ENCODE assay signal across 16 cellular contexts in the genomic region with DNA sequence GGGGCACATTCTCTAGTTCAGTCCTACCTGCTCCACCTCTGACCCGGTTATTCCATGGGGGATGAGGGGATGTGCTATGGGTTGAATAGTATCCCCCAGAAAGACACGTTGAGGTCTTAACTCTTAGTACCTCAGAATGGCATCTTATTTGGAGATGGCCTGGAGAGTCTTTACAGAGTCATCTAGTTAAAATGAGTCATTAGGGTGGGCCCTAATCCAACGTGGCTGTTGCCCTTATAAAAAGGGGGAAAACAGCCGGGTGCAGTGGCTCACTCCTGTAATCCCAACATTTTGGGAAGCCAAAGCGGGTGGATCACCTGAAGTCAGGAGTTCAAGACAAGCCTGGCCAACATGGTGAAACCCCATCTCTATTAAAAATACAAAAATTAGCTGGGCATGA. TPM values are rescaled to one million over a fixed set of nuclear protein-coding genes. Genes with fewer than 3 reads are reported as not detected.
"Had no signal": no experiment of that assay in that cellular context is flagged by ENCODE, and none has a peak within 500 bp of the region (broad histone marks: within the 10 kb centered on the region; RNA-seq: fewer than 3 reads in every experiment).

No MANE protein-coding gene starts in this region.

- H3K27ac ChIP-seq: tibial nerve had no signal

- H3K27me3 ChIP-seq: tibial nerve had no signal

- H3K36me3 ChIP-seq: tibial nerve had no signal

- DNase-seq: activated CD4-positive, alpha-beta T cell treated with anti-CD3 and anti-CD28 coated beads, Interleukin-2, amount 50 U/mL, for 4 hours; activated naive CD4-positive, alpha-beta T cell treated with anti-CD3 and anti-CD28 coated beads for 36 hours; amniotic stem cell; dermis blood vessel endothelial cell; left ventricle myocardium superior; mesenchymal stem cell; nephron progenitor cell; stimulated activated CD4-positive, alpha-beta T cell treated with anti-CD3 and anti-CD28 coated beads, Interleukin-15, amount 100 ng/mL, for 24 hours; stimulated activated CD4-positive, alpha-beta T cell treated with anti-CD3 and anti-CD28 coated beads, Interleukin-4, amount 100 ng/mL, for 24 hours had no signal

- H3K4me1 ChIP-seq: tibial nerve had no signal

- H3K9me3 Mint-ChIP-seq: activated naive CD4-positive, alpha-beta T cell treated with anti-CD3 and anti-CD28 coated beads for 36 hours had no signal

- ATAC-seq: activated CD4-positive, CD25-positive, alpha-beta regulatory T cell treated with anti-CD3 and anti-CD28 coated beads, Interleukin-2, amount 50 U/mL, for 24 hours; left ventricle myocardium superior had no signal

- H3K4me3 ChIP-seq: tibial nerve had no signal

- H3K4me3 Mint-ChIP-seq: activated naive CD4-positive, alpha-beta T cell treated with anti-CD3 and anti-CD28 coated beads for 36 hours; nephron progenitor cell had no signal

- H3K27ac Mint-ChIP-seq: activated naive CD4-positive, alpha-beta T cell treated with anti-CD3 and anti-CD28 coated beads for 36 hours; nephron progenitor cell had no signal

RNA-seq across cellular contexts. Expression of a gene that starts 5.7 kb away (rescaled TPM):
- total RNA-seq: dermis blood vessel endothelial cell, left ventricle myocardium superior, tibial nerve had no signal

RNA-seq across cellular contexts. Expression of a gene that starts 13.5 kb away (rescaled TPM):
- total RNA-seq: cerebellum, dermis blood vessel endothelial cell, epithelial cell of proximal tubule, kidney epithelial cell, left ventricle myocardium superior had no signal

RNA-seq across cellular contexts. Expression of a gene that starts 23.9 kb away (rescaled TPM):
- total RNA-seq: activated naive CD4-positive, alpha-beta T cell treated with anti-CD3 and anti-CD28 coated beads for 36 hours; cerebellum; dermis blood vessel endothelial cell; epithelial cell of proximal tubule; kidney epithelial cell; left ventricle myocardium superior; omental fat pad; T-helper 2 cell treated with Interferon-gamma antibody and Interleukin-4, amounts not matched to agents 100 ng/mL and 5 ng/mL, for 36 hours; tibial nerve had no signal

RNA-seq across cellular contexts. Expression of a gene that starts 39.4 kb away (rescaled TPM):
- total RNA-seq: activated naive CD4-positive, alpha-beta T cell treated with anti-CD3 and anti-CD28 coated beads for 36 hours; cerebellum; dermis blood vessel endothelial cell; epithelial cell of proximal tubule; kidney epithelial cell; left ventricle myocardium superior; omental fat pad; T-helper 2 cell treated with Interferon-gamma antibody and Interleukin-4, amounts not matched to agents 100 ng/mL and 5 ng/mL, for 36 hours; tibial nerve had no signal
